ENCODE assay signal across 3 cellular contexts in genomic region chr6:25489399-25489798, GRCh38.
"Had no signal": no experiment of that assay in that cellular context is flagged by ENCODE, and none has a peak within 500 bp of the region (broad histone marks: within the 10 kb centered on the region; RNA-seq: fewer than 3 reads in every experiment).

No MANE protein-coding gene starts in this region.

- H3K36me3 ChIP-seq: brain microvascular endothelial cell, prostate gland had no signal

- H3K9me3 ChIP-seq: mucosa of descending colon, prostate gland had no signal

- H3K4me3 ChIP-seq: mucosa of descending colon, prostate gland had no signal

- H3K27me3 ChIP-seq: brain microvascular endothelial cell had no signal

- H3K27ac ChIP-seq: brain microvascular endothelial cell, prostate gland had no signal

- H3K4me1 ChIP-seq: prostate gland had no signal
